In the genomic region with DNA sequence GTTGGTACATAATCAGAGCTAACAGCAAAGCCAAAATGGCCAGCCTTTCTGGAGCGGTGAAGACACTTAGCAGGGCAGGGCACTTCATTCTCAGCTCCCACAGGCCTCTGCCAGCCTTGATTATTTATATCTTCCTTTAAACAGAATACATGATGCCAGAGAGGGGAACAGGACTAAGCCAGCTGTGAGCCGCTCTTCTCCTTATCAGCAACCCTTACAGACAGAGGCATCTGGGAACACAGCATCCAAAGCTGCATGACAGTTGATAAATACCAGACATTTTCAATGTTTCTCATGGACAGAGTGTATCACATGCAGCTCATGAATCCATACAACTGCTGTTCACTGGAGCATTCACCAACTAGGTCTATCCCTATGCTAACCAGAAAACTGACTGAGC, we compare ENCODE assay signal across 1 cellular context.
TF ChIP-seq lines count a peak whose summit lies in the region.

No MANE protein-coding gene starts in this region.

TF ChIP-seq in SK-N-SH, 30 proteins besides CTCF, POLR2A, EP300 and RAD21:
- TF ChIP-seq, protein P1, sequence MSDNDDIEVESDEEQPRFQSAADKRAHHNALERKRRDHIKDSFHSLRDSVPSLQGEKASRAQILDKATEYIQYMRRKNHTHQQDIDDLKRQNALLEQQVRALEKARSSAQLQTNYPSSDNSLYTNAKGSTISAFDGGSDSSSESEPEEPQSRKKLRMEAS (IDR thresholded peaks at IDR 0.05; ENCODE audit: low read depth), result no peak
- TF ChIP-seq USF2 (IDR thresholded peaks at IDR 0.05; ENCODE audit: borderline replicate concordance, low read depth, low read length) (no peak), GATA2 (CRISPR knock-in tag; IDR thresholded peaks at IDR 0.05) (peak; percentile 97), TCF12 (IDR thresholded peaks at IDR 0.05) (peak; percentile 76), ELF1 (IDR thresholded peaks at IDR 0.05) (no peak), TAF1 (IDR thresholded peaks at IDR 0.05; ENCODE audit: borderline replicate concordance, low read depth, low read length) (no peak), PBX3 (IDR thresholded peaks at IDR 0.05) (peak; percentile 45; the same call in 1 of the 2 replicates), FOXM1 (IDR thresholded peaks at IDR 0.05; ENCODE audit: low read depth) (no peak), RXRA (IDR thresholded peaks at IDR 0.05; ENCODE audit: borderline replicate concordance, low read depth) (no peak), JUND (IDR thresholded peaks at IDR 0.05) (no peak), NFIC (IDR thresholded peaks at IDR 0.05; ENCODE audit: borderline replicate concordance) (no peak), YY1 (IDR thresholded peaks at IDR 0.05; ENCODE audit: low read depth) (no peak), RCOR1 (IDR thresholded peaks at IDR 0.05; ENCODE audit: low read length) (peak; percentile 97), MXI1 (IDR thresholded peaks at IDR 0.05; ENCODE audit: low read depth, low read length) (peak; percentile 94), GABPA (IDR thresholded peaks at IDR 0.05; ENCODE audit: low read depth) (no peak), REST (IDR thresholded peaks at IDR 0.05; ENCODE audit: low read depth, low read length) (no peak), NRF1 (IDR thresholded peaks at IDR 0.05; ENCODE audit: low read depth, low read length) (no peak), EZH2phosphoT487 (IDR thresholded peaks at IDR 0.05; ENCODE audit: borderline replicate concordance, low read depth) (no peak), RFX5 (IDR thresholded peaks at IDR 0.05; ENCODE audit: low read length) (peak; percentile 28; the same call in 1 of the 2 replicates), FOXJ3 (CRISPR knock-in tag; IDR thresholded peaks at IDR 0.05) (peak; percentile 88), POLR2AphosphoS5 (IDR thresholded peaks at IDR 0.05; ENCODE audit: low read depth, low read length) (peak; percentile 54; the same call in 1 of the 2 replicates), MEF2A (IDR thresholded peaks at IDR 0.05; ENCODE audit: borderline replicate concordance, low read depth) (no peak), TEAD4 (IDR thresholded peaks at IDR 0.05; ENCODE audit: borderline replicate concordance, insufficient read depth) (no peak), SMC3 (IDR thresholded peaks at IDR 0.05; ENCODE audit: low read depth, low read length) (no peak), SIN3A (IDR thresholded peaks at IDR 0.05; ENCODE audit: borderline replicate concordance, low read depth, low read length) (0 out of 2 replicates have a peak, but pooled peaks have one; percentile 30), CHD2 (IDR thresholded peaks at IDR 0.05; ENCODE audit: low read length, partially characterized antibody) (peak; percentile 91), ZBTB33 (IDR thresholded peaks at IDR 0.05; ENCODE audit: borderline replicate concordance, low read depth) (no peak), IRF3 (IDR thresholded peaks at IDR 0.05; ENCODE audit: low read depth, low read length) (no peak), FOSL2 (IDR thresholded peaks at IDR 0.05; ENCODE audit: borderline replicate concordance, low read depth) (no peak)
- TF ChIP-seq, protein P2, sequence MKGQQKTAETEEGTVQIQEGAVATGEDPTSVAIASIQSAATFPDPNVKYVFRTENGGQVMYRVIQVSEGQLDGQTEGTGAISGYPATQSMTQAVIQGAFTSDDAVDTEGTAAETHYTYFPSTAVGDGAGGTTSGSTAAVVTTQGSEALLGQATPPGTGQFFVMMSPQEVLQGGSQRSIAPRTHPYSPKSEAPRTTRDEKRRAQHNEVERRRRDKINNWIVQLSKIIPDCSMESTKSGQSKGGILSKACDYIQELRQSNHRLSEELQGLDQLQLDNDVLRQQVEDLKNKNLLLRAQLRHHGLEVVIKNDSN (IDR thresholded peaks at IDR 0.05; ENCODE audit: borderline replicate concordance, low read depth), result no peak
TF ChIP-seq in SK-N-SH: peak in this region for 10.
